Comparison of ENCODE assay signal across 2 cellular contexts in the genomic region with DNA sequence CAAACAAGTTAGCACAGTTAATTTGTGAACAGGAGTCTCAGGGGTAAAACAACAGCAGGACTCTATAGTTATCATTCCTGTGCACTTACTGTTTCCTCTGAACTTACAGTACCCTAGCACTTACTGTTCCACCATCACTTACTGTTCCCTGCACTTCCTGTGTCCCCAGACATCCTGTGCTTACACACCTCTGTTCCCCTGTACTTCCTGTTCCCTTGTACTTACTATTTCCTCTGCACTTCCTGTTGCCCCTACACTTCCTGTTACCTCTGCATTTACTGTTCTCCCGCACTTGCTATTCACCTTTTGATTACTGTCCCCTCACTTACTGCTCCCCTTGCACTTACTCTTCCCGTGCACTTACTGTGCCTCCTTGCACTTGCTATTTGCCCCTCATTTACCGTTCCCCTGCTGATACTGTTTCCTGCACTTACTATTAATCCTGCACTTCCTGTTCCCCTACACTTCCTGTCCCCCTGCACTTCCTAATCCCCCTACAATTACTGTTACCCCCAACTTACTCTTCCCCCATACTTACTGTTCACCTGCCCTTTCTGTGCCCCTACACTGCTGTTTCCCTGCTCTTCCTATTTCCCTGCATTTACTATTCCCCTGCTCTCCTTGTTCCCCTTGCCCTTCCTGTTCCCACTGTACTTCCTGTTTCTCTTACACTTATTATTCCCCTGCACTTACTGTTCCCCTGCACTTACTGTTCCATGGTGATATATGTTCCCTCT.
A peak's percentile ranks its signal among the peaks of the same experiment; 100 is the strongest.
TF ChIP-seq lines count a peak whose summit lies in the region.

No MANE protein-coding gene starts in this region.

TF ChIP-seq in SK-N-SH, 30 proteins besides CTCF, POLR2A, EP300 and RAD21:
- TF ChIP-seq ELF1 (IDR thresholded peaks at IDR 0.05) (peak; percentile 30), EZH2phosphoT487 (IDR thresholded peaks at IDR 0.05; ENCODE audit: borderline replicate concordance, low read depth) (no peak), MEF2A (IDR thresholded peaks at IDR 0.05; ENCODE audit: borderline replicate concordance, low read depth) (no peak), TCF12 (IDR thresholded peaks at IDR 0.05) (no peak), GABPA (IDR thresholded peaks at IDR 0.05; ENCODE audit: low read depth) (peak; percentile 62), FOXM1 (IDR thresholded peaks at IDR 0.05; ENCODE audit: low read depth) (no peak)
- TF ChIP-seq, protein P1, sequence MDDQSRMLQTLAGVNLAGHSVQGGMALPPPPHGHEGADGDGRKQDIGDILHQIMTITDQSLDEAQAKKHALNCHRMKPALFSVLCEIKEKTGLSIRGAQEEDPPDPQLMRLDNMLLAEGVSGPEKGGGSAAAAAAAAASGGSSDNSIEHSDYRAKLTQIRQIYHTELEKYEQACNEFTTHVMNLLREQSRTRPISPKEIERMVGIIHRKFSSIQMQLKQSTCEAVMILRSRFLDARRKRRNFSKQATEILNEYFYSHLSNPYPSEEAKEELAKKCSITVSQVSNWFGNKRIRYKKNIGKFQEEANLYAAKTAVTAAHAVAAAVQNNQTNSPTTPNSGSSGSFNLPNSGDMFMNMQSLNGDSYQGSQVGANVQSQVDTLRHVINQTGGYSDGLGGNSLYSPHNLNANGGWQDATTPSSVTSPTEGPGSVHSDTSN (IDR thresholded peaks at IDR 0.05): no peak

TF ChIP-seq in SK-N-SH treated with all-trans-retinoic acid at 6 μM for 48 hours, 23 proteins besides CTCF, POLR2A, EP300 and RAD21 (continued from another document):
- no peak for TF ChIP-seq ZNF565 (CRISPR knock-in tag; conservative IDR thresholded peaks at IDR 0.05; ENCODE audit: low read depth)
- TF ChIP-seq, protein P2, sequence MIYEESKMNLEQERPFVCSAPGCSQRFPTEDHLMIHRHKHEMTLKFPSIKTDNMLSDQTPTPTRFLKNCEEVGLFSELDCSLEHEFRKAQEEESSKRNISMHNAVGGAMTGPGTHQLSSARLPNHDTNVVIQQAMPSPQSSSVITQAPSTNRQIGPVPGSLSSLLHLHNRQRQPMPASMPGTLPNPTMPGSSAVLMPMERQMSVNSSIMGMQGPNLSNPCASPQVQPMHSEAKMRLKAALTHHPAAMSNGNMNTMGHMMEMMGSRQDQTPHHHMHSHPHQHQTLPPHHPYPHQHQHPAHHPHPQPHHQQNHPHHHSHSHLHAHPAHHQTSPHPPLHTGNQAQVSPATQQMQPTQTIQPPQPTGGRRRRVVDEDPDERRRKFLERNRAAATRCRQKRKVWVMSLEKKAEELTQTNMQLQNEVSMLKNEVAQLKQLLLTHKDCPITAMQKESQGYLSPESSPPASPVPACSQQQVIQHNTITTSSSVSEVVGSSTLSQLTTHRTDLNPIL (CRISPR knock-in tag; IDR thresholded peaks at IDR 0.05; ENCODE audit: low read depth): no peak
- TF ChIP-seq BACH2 (CRISPR knock-in tag; IDR thresholded peaks at IDR 0.05; ENCODE audit: borderline replicate concordance): no peak
- no peak for TF ChIP-seq TOX (CRISPR knock-in tag; IDR thresholded peaks at IDR 0.05; ENCODE audit: borderline replicate concordance)
- TF ChIP-seq, protein P3, sequence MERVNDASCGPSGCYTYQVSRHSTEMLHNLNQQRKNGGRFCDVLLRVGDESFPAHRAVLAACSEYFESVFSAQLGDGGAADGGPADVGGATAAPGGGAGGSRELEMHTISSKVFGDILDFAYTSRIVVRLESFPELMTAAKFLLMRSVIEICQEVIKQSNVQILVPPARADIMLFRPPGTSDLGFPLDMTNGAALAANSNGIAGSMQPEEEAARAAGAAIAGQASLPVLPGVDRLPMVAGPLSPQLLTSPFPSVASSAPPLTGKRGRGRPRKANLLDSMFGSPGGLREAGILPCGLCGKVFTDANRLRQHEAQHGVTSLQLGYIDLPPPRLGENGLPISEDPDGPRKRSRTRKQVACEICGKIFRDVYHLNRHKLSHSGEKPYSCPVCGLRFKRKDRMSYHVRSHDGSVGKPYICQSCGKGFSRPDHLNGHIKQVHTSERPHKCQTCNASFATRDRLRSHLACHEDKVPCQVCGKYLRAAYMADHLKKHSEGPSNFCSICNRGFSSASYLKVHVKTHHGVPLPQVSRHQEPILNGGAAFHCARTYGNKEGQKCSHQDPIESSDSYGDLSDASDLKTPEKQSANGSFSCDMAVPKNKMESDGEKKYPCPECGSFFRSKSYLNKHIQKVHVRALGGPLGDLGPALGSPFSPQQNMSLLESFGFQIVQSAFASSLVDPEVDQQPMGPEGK (CRISPR knock-in tag; IDR thresholded peaks at IDR 0.05; ENCODE audit: borderline replicate concordance): no peak
- no peak for TF ChIP-seq ARNTL (CRISPR knock-in tag; IDR thresholded peaks at IDR 0.05; ENCODE audit: borderline replicate concordance, low read depth)
- TF ChIP-seq ZFP30 (CRISPR knock-in tag; IDR thresholded peaks at IDR 0.05): no peak
- no peak for TF ChIP-seq ISL1 (CRISPR knock-in tag; IDR thresholded peaks at IDR 0.05)
- no peak for TF ChIP-seq SNAI2 (CRISPR knock-in tag; IDR thresholded peaks at IDR 0.05)
- TF ChIP-seq GLIS3 (CRISPR knock-in tag; IDR thresholded peaks at IDR 0.05): no peak
- no peak for TF ChIP-seq ZNF8 (CRISPR knock-in tag; IDR thresholded peaks at IDR 0.05)
- TF ChIP-seq ZFP3 (CRISPR knock-in tag; IDR thresholded peaks at IDR 0.05): no peak
- TF ChIP-seq, protein P4, sequence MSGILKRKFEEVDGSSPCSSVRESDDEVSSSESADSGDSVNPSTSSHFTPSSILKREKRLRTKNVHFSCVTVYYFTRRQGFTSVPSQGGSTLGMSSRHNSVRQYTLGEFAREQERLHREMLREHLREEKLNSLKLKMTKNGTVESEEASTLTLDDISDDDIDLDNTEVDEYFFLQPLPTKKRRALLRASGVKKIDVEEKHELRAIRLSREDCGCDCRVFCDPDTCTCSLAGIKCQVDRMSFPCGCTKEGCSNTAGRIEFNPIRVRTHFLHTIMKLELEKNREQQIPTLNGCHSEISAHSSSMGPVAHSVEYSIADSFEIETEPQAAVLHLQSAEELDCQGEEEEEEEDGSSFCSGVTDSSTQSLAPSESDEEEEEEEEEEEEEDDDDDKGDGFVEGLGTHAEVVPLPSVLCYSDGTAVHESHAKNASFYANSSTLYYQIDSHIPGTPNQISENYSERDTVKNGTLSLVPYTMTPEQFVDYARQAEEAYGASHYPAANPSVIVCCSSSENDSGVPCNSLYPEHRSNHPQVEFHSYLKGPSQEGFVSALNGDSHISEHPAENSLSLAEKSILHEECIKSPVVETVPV (CRISPR knock-in tag; IDR thresholded peaks at IDR 0.05): no peak
- TF ChIP-seq, protein P5, sequence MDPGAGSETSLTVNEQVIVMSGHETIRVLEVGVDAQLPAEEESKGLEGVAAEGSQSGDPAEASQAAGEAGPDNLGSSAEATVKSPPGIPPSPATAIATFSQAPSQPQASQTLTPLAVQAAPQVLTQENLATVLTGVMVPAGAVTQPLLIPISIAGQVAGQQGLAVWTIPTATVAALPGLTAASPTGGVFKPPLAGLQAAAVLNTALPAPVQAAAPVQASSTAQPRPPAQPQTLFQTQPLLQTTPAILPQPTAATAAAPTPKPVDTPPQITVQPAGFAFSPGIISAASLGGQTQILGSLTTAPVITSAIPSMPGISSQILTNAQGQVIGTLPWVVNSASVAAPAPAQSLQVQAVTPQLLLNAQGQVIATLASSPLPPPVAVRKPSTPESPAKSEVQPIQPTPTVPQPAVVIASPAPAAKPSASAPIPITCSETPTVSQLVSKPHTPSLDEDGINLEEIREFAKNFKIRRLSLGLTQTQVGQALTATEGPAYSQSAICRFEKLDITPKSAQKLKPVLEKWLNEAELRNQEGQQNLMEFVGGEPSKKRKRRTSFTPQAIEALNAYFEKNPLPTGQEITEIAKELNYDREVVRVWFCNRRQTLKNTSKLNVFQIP (CRISPR knock-in tag; IDR thresholded peaks at IDR 0.05; ENCODE audit: borderline replicate concordance, low read depth): no peak
- no peak for TF ChIP-seq ESRRG (CRISPR knock-in tag; IDR thresholded peaks at IDR 0.05)
